Comparison of ENCODE assay signal across 8 cellular contexts in genomic region chr12:133130808-133131128, GRCh38. TPM values are rescaled to one million over a fixed set of nuclear protein-coding genes. Genes with fewer than 3 reads are reported as not detected.
DNase-seq lines count a peak whose midpoint lies in the region; ATAC-seq and TF ChIP-seq lines count a peak whose summit lies in the region.

No MANE protein-coding gene starts in this region.

- intact Hi-C loops in natural killer cell (cut with micrococcal nuclease), result loop anchor here (1.0 kb wide), 4 partner anchors 50 to 144 kb away; partner anchors contain the start of genes ZNF140, ZNF26, ZNF268 and ZNF84
- intact Hi-C loops in aorta (cut with DNase I), result loop anchor here in 1 of 2 donors (1.0 to 2.0 kb wide), 2 partner anchors 50 to 94 kb away; partner anchors contain the start of genes ZNF140 and ZNF84

- peaks cover 20 to 24% of the 10 kb centered on the region in 2 donors for H3K4me1 Mint-ChIP-seq in natural killer cell

- H3K4me1 ChIP-seq in ES-I3 (ENCODE audit: insufficient read depth, low read length), result no peaks in the 10 kb centered on the region
- peaks cover 0 to 2% of the 10 kb centered on the region in 2 donors for H3K4me1 ChIP-seq in aorta (ENCODE audit: control insufficient read depth in 1 of 2, insufficient read depth in 2 of 2, low read length in 2 of 2)

- 0 to 1% methylated on average over 17 of the region's 17 CpGs for WGBS in aorta, 2 donors

- H3K27me3 Mint-ChIP-seq in natural killer cell (ENCODE audit: low read depth in 2 of 2), result no peaks in the 10 kb centered on the region

- no peaks in the 10 kb centered on the region for H3K27me3 ChIP-seq in aorta (ENCODE audit: control insufficient read depth in 1 of 2, insufficient read depth in 2 of 2, low read length in 1 of 2)

- peak overlapping the region; percentile 99 to 100 for H3K27ac Mint-ChIP-seq in natural killer cell

- H3K4me3 ChIP-seq in epithelial cell of proximal tubule (ENCODE audit: low read depth, low read length), result peak overlapping the region; percentile 62
- H3K4me3 ChIP-seq in aorta (ENCODE audit: low read length in 2 of 2), result peak overlapping the region; percentile 59 to 87

- H3K4me3 Mint-ChIP-seq in natural killer cell, result peak overlapping the region; percentile 95

- peaks cover 11 to 25% of the 10 kb centered on the region in 2 donors for H3K9me3 Mint-ChIP-seq in natural killer cell

- H3K9ac ChIP-seq in ES-I3 (ENCODE audit: low read depth, low read length), result peak overlapping the region; percentile 90

- H3K36me3 Mint-ChIP-seq in natural killer cell, result peaks cover 51% of the 10 kb centered on the region

- DNase-seq in epithelial cell of proximal tubule (ENCODE audit: low read depth) (no peak), natural killer cell (no peak), aorta (peak; percentile 56 to 83), NCI-H345 treated with DMSO at 0.1 percent for 48 hours (lab: John Stamatoyannopoulos, UW; ENCODE audit: unreplicated experiment) (no peak), GM19238 (ENCODE audit: insufficient read length, low spot score) (no peak)

- TF ChIP-seq CTCF in VCaP (conservative IDR thresholded peaks at IDR 0.05) (no peak), epithelial cell of proximal tubule (conservative IDR thresholded peaks at IDR 0.05; ENCODE audit: low read depth, low read length) (no peak), natural killer cell (IDR thresholded peaks at IDR 0.05) (no peak)

- H3K36me3 ChIP-seq in ES-I3 (ENCODE audit: insufficient read depth, low read length), result peaks cover 8% of the 10 kb centered on the region; the same call in 1 of the 2 replicates
- peaks cover 7 to 16% of the 10 kb centered on the region in 2 donors for H3K36me3 ChIP-seq in aorta (ENCODE audit: control insufficient read depth in 1 of 2, insufficient read depth in 2 of 2, low read length in 1 of 2)

- H3K27ac ChIP-seq in VCaP (peak overlapping the region; percentile 90), aorta (ENCODE audit: low read depth in 1 of 2, low read length in 2 of 2) (peak overlapping the region; percentile 20 to 74)

- peaks cover 11% of the 10 kb centered on the region; the same call in 1 of the 2 replicates for H3K9me3 ChIP-seq in ES-I3 (ENCODE audit: control insufficient read depth, insufficient read depth, low read length)
- H3K9me3 ChIP-seq in aorta (ENCODE audit: control insufficient read depth, low read length), result peaks cover 18% of the 10 kb centered on the region

- peak; percentile 9 for ATAC-seq in HG02852 (IDR thresholded peaks at IDR 0.05; ENCODE audit: unreplicated experiment)
- peak; percentile 6 to 11 (median 9) for ATAC-seq in natural killer cell
- ATAC-seq in aorta (ENCODE audit: low FRiP score), result no peak

RNA-seq across cellular contexts. Expression of gene ZNF10, which starts 0.3 kb away (rescaled TPM):
- 4.3 and 6.6 TPM in 2 replicates for total RNA-seq in epithelial cell of proximal tubule
- 10 to 100 TPM; 12.9 to 27.9 (median 26.0) TPM for total RNA-seq in natural killer cell
- total RNA-seq in aorta, result 10 to 100 TPM; 14.8 to 16.2 TPM
- 10 to 100 TPM in 1 of 2 donors, 1 to 10 TPM in 1; 3.3 to 19.1 TPM for polyA plus RNA-seq in aorta

RNA-seq across cellular contexts. Expression of gene ZNF891, which starts 0.7 kb away (rescaled TPM):
- 0.40 and 0.43 TPM in 2 replicates for total RNA-seq in epithelial cell of proximal tubule
- total RNA-seq in natural killer cell, result 1 to 10 TPM; 1.9 to 3.1 (median 2.3) TPM
- 1 to 10 TPM; 3.5 to 4.9 TPM for total RNA-seq in aorta
- 1 to 10 TPM in 1 of 2 donors, under 1 TPM in 1; 0.50 to 1.2 TPM for polyA plus RNA-seq in aorta

RNA-seq across cellular contexts. Expression of gene ZNF140, which starts 50.0 kb away (rescaled TPM):
- 9.0 and 9.5 TPM in 2 replicates for total RNA-seq in epithelial cell of proximal tubule
- 10 to 100 TPM in 1 of 3 donors, 1 to 10 TPM in 2; 8.8 to 15.4 (median 9.9) TPM for total RNA-seq in natural killer cell
- 10 to 100 TPM; 13.2 to 18.0 TPM for total RNA-seq in aorta
- polyA plus RNA-seq in aorta, result 10 to 100 TPM in 1 of 2 donors, 1 to 10 TPM in 1; 9.8 to 15.3 TPM

RNA-seq across cellular contexts. Expression of gene ZNF268, which starts 50.5 kb away (rescaled TPM):
- total RNA-seq in epithelial cell of proximal tubule, result 7.0 and 11.3 TPM in 2 replicates
- total RNA-seq in natural killer cell, result 10 to 100 TPM; 12.7 to 17.5 (median 14.3) TPM
- total RNA-seq in aorta, result 10 to 100 TPM; 15.7 to 18.9 TPM
- 1 to 10 TPM; 4.2 to 5.0 TPM for polyA plus RNA-seq in aorta

Comparison
In these comparisons a context has a peak if more than half of its experiments do, and no peak if none do; other contexts are left out.
1. DNase-seq: peak in aorta (2 of 2); none in epithelial cell of proximal tubule (single experiment), natural killer cell (single experiment), NCI-H345 treated with DMSO at 0.1 percent for 48 hours (single experiment) and GM19238 (single experiment).